Comparison of ENCODE assay signal across 1 cellular context in genomic region chr1:1106510-1107221, GRCh38.
TF ChIP-seq lines count a peak whose summit lies in the region.

No MANE protein-coding gene starts in this region.

TF ChIP-seq in HEK293, 187 proteins besides CTCF, POLR2A, EP300 and RAD21 (continued from another document):
- TF ChIP-seq ZNF398 (tag by site-specific recombination; IDR thresholded peaks at IDR 0.05) (no peak), ZNF510 (tag by site-specific recombination; IDR thresholded peaks at IDR 0.05; ENCODE audit: insufficient replicate concordance) (peak; percentile 36), ZSCAN23 (tag by site-specific recombination; IDR thresholded peaks at IDR 0.05) (no peak), ZNF544 (tag by site-specific recombination; IDR thresholded peaks at IDR 0.05) (no peak), ZNF416 (tag by site-specific recombination; IDR thresholded peaks at IDR 0.05) (0 out of 2 replicates have a peak, but pooled peaks have one; percentile 45), ZNF112 (tag by site-specific recombination; IDR thresholded peaks at IDR 0.05) (0 out of 2 replicates have a peak, but pooled peaks have one; percentile 41), SCRT1 (tag by site-specific recombination; IDR thresholded peaks at IDR 0.05; ENCODE audit: borderline replicate concordance) (no peak), ZNF350 (tag by site-specific recombination; IDR thresholded peaks at IDR 0.05) (no peak), ZBTB1 (tag by site-specific recombination; IDR thresholded peaks at IDR 0.05) (no peak), RBAK (tag by site-specific recombination; IDR thresholded peaks at IDR 0.05) (peak; percentile 93), ZNF776 (tag by site-specific recombination; IDR thresholded peaks at IDR 0.05; ENCODE audit: borderline replicate concordance) (peak; percentile 49; the same call in 1 of the 2 replicates), MZF1 (tag by site-specific recombination; IDR thresholded peaks at IDR 0.05; ENCODE audit: borderline replicate concordance) (0 out of 2 replicates have a peak, but pooled peaks have one; percentile 23), ZNF184 (tag by site-specific recombination; IDR thresholded peaks at IDR 0.05) (peak; percentile 86; the same call in 1 of the 2 replicates), ZNF169 (tag by site-specific recombination; IDR thresholded peaks at IDR 0.05) (0 out of 2 replicates have a peak, but pooled peaks have one; percentile 65), ZNF596 (tag by site-specific recombination; IDR thresholded peaks at IDR 0.05) (no peak), ZNF394 (tag by site-specific recombination; IDR thresholded peaks at IDR 0.05; ENCODE audit: borderline replicate concordance) (no peak), GLIS2 (tag by site-specific recombination; IDR thresholded peaks at IDR 0.05) (no peak), ZNF19 (tag by site-specific recombination; IDR thresholded peaks at IDR 0.05; ENCODE audit: low read depth) (no peak), ZNF626 (tag by site-specific recombination; IDR thresholded peaks at IDR 0.05) (peak; percentile 94), ZNF549 (tag by site-specific recombination; IDR thresholded peaks at IDR 0.05) (peak; percentile 59; the same call in 1 of the 2 replicates), ZNF610 (tag by site-specific recombination; IDR thresholded peaks at IDR 0.05; ENCODE audit: borderline replicate concordance) (peak; percentile 82), PRDM4 (tag by site-specific recombination; IDR thresholded peaks at IDR 0.05) (no peak), ZNF2 (tag by site-specific recombination; IDR thresholded peaks at IDR 0.05) (0 out of 2 replicates have a peak, but pooled peaks have one; percentile 27), SP7 (tag by site-specific recombination; IDR thresholded peaks at IDR 0.05) (0 out of 2 replicates have a peak, but pooled peaks have one; percentile 21), ZNF274 (IDR thresholded peaks at IDR 0.05; ENCODE audit: low read length) (no peak), ZNF274 (tag by site-specific recombination; IDR thresholded peaks at IDR 0.05; ENCODE audit: borderline replicate concordance) (no peak), OSR2 (tag by site-specific recombination; IDR thresholded peaks at IDR 0.05) (no peak), ZNF311 (tag by site-specific recombination; IDR thresholded peaks at IDR 0.05; ENCODE audit: borderline replicate concordance) (0 out of 2 replicates have a peak, but pooled peaks have one; percentile 27), ZNF677 (tag by site-specific recombination; IDR thresholded peaks at IDR 0.05) (no peak), ZNF548 (tag by site-specific recombination; IDR thresholded peaks at IDR 0.05) (0 out of 2 replicates have a peak, but pooled peaks have one; percentile 51), AEBP2 (tag by site-specific recombination; IDR thresholded peaks at IDR 0.05; ENCODE audit: borderline replicate concordance) (no peak)
